25 cellular contexts compared by ENCODE assay signal in the genomic region with DNA sequence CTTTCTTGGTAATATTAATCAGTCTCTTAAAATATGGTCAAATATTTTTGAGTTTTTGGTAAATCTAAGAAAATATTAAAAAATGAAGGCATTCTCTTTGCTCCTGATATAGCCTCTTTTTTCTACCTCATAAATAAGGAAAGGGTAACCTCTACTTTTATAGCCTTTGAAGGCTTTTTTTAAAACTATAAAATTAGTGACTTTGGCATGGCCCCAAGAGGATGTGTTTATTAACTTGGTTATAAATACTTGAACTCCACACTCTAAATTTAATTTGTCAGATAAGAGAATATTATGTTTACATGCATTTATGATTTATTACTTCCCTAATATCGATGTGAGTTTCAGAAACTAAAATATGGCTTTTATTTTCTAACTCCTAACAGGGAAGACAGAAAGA.
"Had no signal": no experiment of that assay in that cellular context is flagged by ENCODE, and none has a peak within 500 bp of the region (broad histone marks: within the 10 kb centered on the region; RNA-seq: fewer than 3 reads in every experiment).

No MANE protein-coding gene starts in this region.

- H3K9me3 ChIP-seq: esophagus muscularis mucosa, gastroesophageal sphincter, left ventricle myocardium inferior, lower lobe of right lung, mucosa of descending colon had no signal

- H3K27ac ChIP-seq: coronary artery, esophagus muscularis mucosa, foreskin keratinocyte, gastroesophageal sphincter, heart left ventricle, hepatocyte, left ventricle myocardium inferior, lower lobe of right lung had no signal

- DNase-seq: dermis blood vessel endothelial cell; dorsolateral prefrontal cortex; effector CD4-positive, alpha-beta T cell; effector memory CD4-positive, alpha-beta T cell; foreskin keratinocyte; heart left ventricle; hypothalamus; immature natural killer cell; islet precursor cell; kidney; kidney glomerular epithelial cell; left colon; left ventricle myocardium inferior; lower lobe of right lung; mesenchymal stem cell; mucosa of descending colon; naive B cell; naive thymus-derived CD8-positive, alpha-beta T cell had no signal

- H2AFZ ChIP-seq: hepatocyte had no signal

- H3K4me3 ChIP-seq: coronary artery, dorsolateral prefrontal cortex, esophagus muscularis mucosa, gastroesophageal sphincter, heart left ventricle, hepatocyte, left ventricle myocardium inferior, lower lobe of right lung, mucosa of descending colon had no signal

- H3K36me3 ChIP-seq: esophagus muscularis mucosa, gastroesophageal sphincter, heart left ventricle, left ventricle myocardium inferior, lower lobe of right lung had no signal

- H3K79me2 ChIP-seq: hepatocyte had no signal

- FAIRE-seq: endothelial cell of umbilical vein, frontal cortex, kidney had no signal

- ATAC-seq: foreskin keratinocyte; gastroesophageal sphincter; heart left ventricle; left colon; left lobe of liver; lower lobe of right lung; mucosa of descending colon; naive thymus-derived CD8-positive, alpha-beta T cell had no signal

- H3K4me2 ChIP-seq: hepatocyte had no signal

- H3K27me3 ChIP-seq: dorsolateral prefrontal cortex, esophagus muscularis mucosa, foreskin keratinocyte, gastroesophageal sphincter, heart left ventricle, hepatocyte had no signal
